ENCODE assay signal across 12 cellular contexts in the genomic region with DNA sequence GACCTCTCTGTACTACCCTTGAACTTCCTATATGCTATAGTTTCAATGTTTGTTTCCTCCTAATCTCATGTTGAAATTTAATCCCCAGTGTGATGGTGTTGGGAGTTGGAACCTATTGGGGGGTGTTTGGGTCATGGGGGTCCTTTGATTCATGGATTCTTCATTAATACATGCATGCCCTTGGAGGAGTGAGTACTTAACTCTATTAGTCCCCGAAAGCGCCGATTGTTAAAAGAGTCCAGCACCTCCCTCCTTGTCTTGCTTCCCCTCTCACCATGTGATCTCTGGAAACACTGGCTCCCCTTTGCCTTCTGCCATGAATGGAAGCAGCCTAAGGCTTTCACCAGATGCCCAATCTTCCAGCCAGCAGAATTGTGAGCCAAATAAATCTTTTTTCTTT. TPM values are rescaled to one million over a fixed set of nuclear protein-coding genes. Genes with fewer than 3 reads are reported as not detected.
"Had no signal": no experiment of that assay in that cellular context is flagged by ENCODE, and none has a peak within 500 bp of the region (broad histone marks: within the 10 kb centered on the region; RNA-seq: fewer than 3 reads in every experiment).

No MANE protein-coding gene starts in this region.

- H3K27ac ChIP-seq: KMS-11, PC-9, RWPE1, SJSA1 had no signal

- DNase-seq: MM.1S, Right ventricle myocardium superior had no signal

- H3K4me2 ChIP-seq: KMS-11, PC-9, SK-N-SH had no signal

- H3K9ac ChIP-seq: KMS-11, SK-N-SH had no signal

- H3K9me3 ChIP-seq: SJSA1, SK-N-SH had no signal

- H2AFZ ChIP-seq: PC-9 had no signal

- H3K36me3 ChIP-seq: SJSA1 had no signal

- H3K4me3 ChIP-seq: PC-9, SJSA1 had no signal

RNA-seq across cellular contexts. Expression of gene NCR2, which starts 31.7 kb away (rescaled TPM):
- total RNA-seq: LHCN-M2, MCF 10A, NCI-H460, OCI-LY7, PC-9, Right ventricle myocardium superior, RPMI7951, SJSA1 had no signal
